ENCODE assay signal across 17 cellular contexts in the genomic region with DNA sequence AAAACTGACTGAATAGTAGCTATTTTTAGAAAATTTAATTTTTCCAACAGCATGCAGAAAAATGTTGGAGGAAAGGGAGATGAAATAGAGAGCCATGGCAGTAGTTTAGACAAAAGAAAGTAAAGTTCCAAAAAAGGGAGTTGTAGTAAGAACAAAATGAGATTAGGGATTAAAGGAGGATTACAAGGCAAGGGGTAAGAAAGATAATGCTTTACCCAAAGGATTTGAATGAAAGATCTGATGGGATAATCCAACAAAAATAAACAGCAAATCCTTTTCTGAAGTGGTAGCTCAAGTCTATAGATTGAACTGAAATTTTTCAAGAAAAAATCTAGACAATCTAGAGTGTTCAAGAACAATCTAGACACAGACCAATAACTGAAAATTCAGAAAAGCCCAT.
"Had no signal": no experiment of that assay in that cellular context is flagged by ENCODE, and none has a peak within 500 bp of the region (broad histone marks: within the 10 kb centered on the region; RNA-seq: fewer than 3 reads in every experiment).

No MANE protein-coding gene starts in this region.

- H3K27me3 ChIP-seq: dorsolateral prefrontal cortex, esophagus muscularis mucosa, foreskin keratinocyte, gastroesophageal sphincter, heart right ventricle, left lung had no signal

- H3K9me3 ChIP-seq: esophagus muscularis mucosa, gastroesophageal sphincter, mucosa of descending colon had no signal

- H3K4me3 ChIP-seq: coronary artery, dorsolateral prefrontal cortex, esophagus muscularis mucosa, gastroesophageal sphincter, heart right ventricle, left lung, lower lobe of right lung, mucosa of descending colon had no signal

- DNase-seq: dermis blood vessel endothelial cell; dorsolateral prefrontal cortex; effector CD4-positive, alpha-beta T cell; effector memory CD4-positive, alpha-beta T cell; foreskin keratinocyte; heart right ventricle; hippocampal formation; left cardiac atrium; left lung; left ventricle myocardium superior; lower lobe of right lung; mesenchymal stem cell; mucosa of descending colon had no signal

- H3K36me3 ChIP-seq: esophagus muscularis mucosa, gastroesophageal sphincter, heart right ventricle, left lung, lower lobe of right lung had no signal

- H3K4me3 Mint-ChIP-seq: mesothelial cell of epicardium had no signal

- H3K4me1 ChIP-seq: foreskin keratinocyte, gastroesophageal sphincter, heart right ventricle, left lung, lower lobe of right lung had no signal

- H3K27ac ChIP-seq: coronary artery, dorsolateral prefrontal cortex, esophagus muscularis mucosa, foreskin keratinocyte, gastroesophageal sphincter, heart right ventricle, left lung, lower lobe of right lung had no signal

- H3K27ac Mint-ChIP-seq: mesothelial cell of epicardium had no signal
